In genomic region chr15:39542385-39543065, GRCh38 we compare ENCODE assay signal across 1 cellular context.
TF ChIP-seq lines count a peak whose summit lies in the region.

No MANE protein-coding gene starts in this region.

TF ChIP-seq in GM12878, 131 proteins besides CTCF, POLR2A, EP300 and RAD21:
- TF ChIP-seq USF2 (IDR thresholded peaks at IDR 0.05; ENCODE audit: borderline replicate concordance, low read depth, low read length) (no peak), ATF7 (IDR thresholded peaks at IDR 0.05; ENCODE audit: low read depth) (0 out of 2 replicates have a peak, but pooled peaks have one; percentile 31)
